Comparison of ENCODE assay signal across 13 cellular contexts in genomic region chr12:14896477-14897184, GRCh38. TPM values are rescaled to one million over a fixed set of nuclear protein-coding genes. Genes with fewer than 3 reads are reported as not detected.
DNase-seq lines count a peak whose midpoint lies in the region; ATAC-seq and TF ChIP-seq lines count a peak whose summit lies in the region.
"Had no signal": no experiment of that assay in that cellular context is flagged by ENCODE, and none has a peak within 500 bp of the region (broad histone marks: within the 10 kb centered on the region; RNA-seq: fewer than 3 reads in every experiment).

No MANE protein-coding gene starts in this region.

- H3K36me3 ChIP-seq in ascending aorta (no peaks in the 10 kb centered on the region), heart left ventricle (no peaks in the 10 kb centered on the region), smooth muscle cell (ENCODE audit: low read depth) (no peaks in the 10 kb centered on the region)
- H3K36me3 ChIP-seq: spleen had no signal

- POLR2A ChIA-PET in activated CD4-positive, alpha-beta memory T cell treated with anti-CD3 and anti-CD28 coated beads for 36 hours (lab: Charles Lee), result no interaction called here

- peak overlapping the region; percentile 76 for H3K4me2 ChIP-seq in smooth muscle cell

- 49 to 61% (median 52%) methylated on average over 7 of the region's 7 CpGs for WGBS in heart left ventricle, 4 donors
- WGBS in smooth muscle cell (ENCODE audit: low lambda C conversion rate), result 17% methylated on average over 7 of the region's 7 CpGs

- no peaks in the 10 kb centered on the region for H3K4me1 Mint-ChIP-seq in activated CD4-positive, alpha-beta memory T cell treated with anti-CD3 and anti-CD28 coated beads for 36 hours (ENCODE audit: low read depth)
- H3K4me1 Mint-ChIP-seq: stimulated activated naive B cell treated with anti-CD40 and anti-IgM and Interleukin-4, amounts not matched to agents 10 μg/mL and 1 μg/mL and 100 μg/mL, for 72 hours had no signal

- peaks cover 41% of the 10 kb centered on the region for H3F3A ChIP-seq in smooth muscle cell (ENCODE audit: low read depth)

- intact Hi-C loops in ascending aorta (cut with DNase I) (no loop called here), heart left ventricle (cut with DNase I) (no loop called here)
- intact Hi-C loops in activated CD4-positive, alpha-beta memory T cell treated with anti-CD3 and anti-CD28 coated beads for 36 hours (cut with micrococcal nuclease), result no loop called here

- H3K9ac ChIP-seq in smooth muscle cell (ENCODE audit: low read depth), result peak overlapping the region; percentile 69

- H2AFZ ChIP-seq in smooth muscle cell (ENCODE audit: low read depth), result peak overlapping the region; percentile 70

- H4K20me1 ChIP-seq in smooth muscle cell (ENCODE audit: low read depth), result no peaks in the 10 kb centered on the region

- H3K27me3 ChIP-seq in ascending aorta (no peaks in the 10 kb centered on the region), heart left ventricle (no peaks in the 10 kb centered on the region), smooth muscle cell (ENCODE audit: low read depth) (no peaks in the 10 kb centered on the region)
- H3K27me3 ChIP-seq: spleen had no signal

- H3K4me3 ChIP-seq in ascending aorta (peak overlapping the region in 1 of 2 donors; percentile 16), heart left ventricle (no peak overlapping the region), smooth muscle cell (peak overlapping the region; percentile 27)
- H3K4me3 ChIP-seq: spleen had no signal

- H3K27me3 Mint-ChIP-seq in activated CD4-positive, alpha-beta memory T cell treated with anti-CD3 and anti-CD28 coated beads for 36 hours, result no peaks in the 10 kb centered on the region
- H3K27me3 Mint-ChIP-seq: dendritic cell treated with granulocyte-macrophage colony-stimulating factor and Interleukin-4, amounts not matched to agents 40 ng/mL and 50 ng/mL, for 4 days; stimulated activated naive B cell treated with anti-CD40 and anti-IgM and Interleukin-4, amounts not matched to agents 10 μg/mL and 1 μg/mL and 100 μg/mL, for 72 hours had no signal

- H3K36me3 Mint-ChIP-seq in activated CD4-positive, alpha-beta memory T cell treated with anti-CD3 and anti-CD28 coated beads for 36 hours, result no peaks in the 10 kb centered on the region
- H3K36me3 Mint-ChIP-seq: stimulated activated naive B cell treated with anti-CD40 and anti-IgM and Interleukin-4, amounts not matched to agents 10 μg/mL and 1 μg/mL and 100 μg/mL, for 72 hours had no signal

- DNase-seq in HS-5 (ENCODE audit: low read depth), result peak; percentile 25
- no peak for DNase-seq in ascending aorta (ENCODE audit: low spot score in 2 of 2)
- no peak for DNase-seq in heart left ventricle
- DNase-seq in smooth muscle cell (lab: John Stamatoyannopoulos, UW; ENCODE audit: unreplicated experiment), result no peak
- DNase-seq in NCI-H2107 treated with DMSO at 0.1 percent for 48 hours (lab: John Stamatoyannopoulos, UW; ENCODE audit: unreplicated experiment), result no peak
- DNase-seq in SW 1271 (lab: John Stamatoyannopoulos, UW), result no peak
- no peak for DNase-seq in activated CD4-positive, alpha-beta memory T cell treated with anti-CD3 and anti-CD28 coated beads for 36 hours
- DNase-seq: DND-41; spleen; stimulated activated naive B cell treated with anti-CD40 and anti-IgM and Interleukin-4, amounts not matched to agents 10 μg/mL and 1 μg/mL and 100 μg/mL, for 72 hours had no signal

- CTCF ChIA-PET in activated CD4-positive, alpha-beta memory T cell treated with anti-CD3 and anti-CD28 coated beads for 36 hours (lab: Charles Lee), result no interaction called here

- H3K79me2 ChIP-seq in smooth muscle cell (ENCODE audit: low read depth), result no peaks in the 10 kb centered on the region

- H3K9me3 ChIP-seq in ascending aorta (no peaks in the 10 kb centered on the region), heart left ventricle (no peaks in the 10 kb centered on the region), smooth muscle cell (replicated peaks; ENCODE audit: low read depth) (no peaks in the 10 kb centered on the region)
- H3K9me3 ChIP-seq: spleen had no signal

- peak in 3 of 4 donors; percentile 4 to 49 (median 40) for ATAC-seq in heart left ventricle
- no peak for ATAC-seq in HG02642 (IDR thresholded peaks at IDR 0.05; ENCODE audit: poor library complexity, unreplicated experiment)
- ATAC-seq: stimulated activated naive B cell treated with anti-CD40 and anti-IgM and Interleukin-4, amounts not matched to agents 10 μg/mL and 1 μg/mL and 100 μg/mL, for 72 hours had no signal

- no peak overlapping the region for H3K27ac Mint-ChIP-seq in activated CD4-positive, alpha-beta memory T cell treated with anti-CD3 and anti-CD28 coated beads for 36 hours
- H3K27ac Mint-ChIP-seq: dendritic cell treated with granulocyte-macrophage colony-stimulating factor and Interleukin-4, amounts not matched to agents 40 ng/mL and 50 ng/mL, for 4 days; stimulated activated naive B cell treated with anti-CD40 and anti-IgM and Interleukin-4, amounts not matched to agents 10 μg/mL and 1 μg/mL and 100 μg/mL, for 72 hours had no signal

- no peak overlapping the region for H3K4me3 Mint-ChIP-seq in activated CD4-positive, alpha-beta memory T cell treated with anti-CD3 and anti-CD28 coated beads for 36 hours
- H3K4me3 Mint-ChIP-seq: dendritic cell treated with granulocyte-macrophage colony-stimulating factor and Interleukin-4, amounts not matched to agents 40 ng/mL and 50 ng/mL, for 4 days; stimulated activated naive B cell treated with anti-CD40 and anti-IgM and Interleukin-4, amounts not matched to agents 10 μg/mL and 1 μg/mL and 100 μg/mL, for 72 hours had no signal

- TF ChIP-seq CTCF in ascending aorta (IDR thresholded peaks at IDR 0.05), result no peak
- TF ChIP-seq CTCF in heart left ventricle (IDR thresholded peaks at IDR 0.05), result no peak
- no peak for TF ChIP-seq CTCF in smooth muscle cell (IDR thresholded peaks at IDR 0.05; ENCODE audit: borderline replicate concordance, insufficient read depth, poor library complexity, severe bottlenecking)

- H3K27ac ChIP-seq in ascending aorta (peak overlapping the region; percentile 43 to 74), heart left ventricle (peak overlapping the region in 11 of 12 donors; percentile 16 to 85 (median 48)), smooth muscle cell (ENCODE audit: low read depth) (peak overlapping the region; percentile 96)
- H3K27ac ChIP-seq: spleen had no signal

- TF ChIP-seq POLR2A in heart left ventricle (IDR thresholded peaks at IDR 0.05), result no peak

- H3K4me1 ChIP-seq in ascending aorta (peaks cover 7 to 28% of the 10 kb centered on the region in 2 donors), heart left ventricle (peaks cover 0 to 55% (median 20%) of the 10 kb centered on the region in 12 donors), smooth muscle cell (ENCODE audit: low read depth) (peaks cover 37% of the 10 kb centered on the region)
- H3K4me1 ChIP-seq: spleen had no signal

- H3K9me3 Mint-ChIP-seq in activated CD4-positive, alpha-beta memory T cell treated with anti-CD3 and anti-CD28 coated beads for 36 hours, result no peaks in the 10 kb centered on the region
- H3K9me3 Mint-ChIP-seq: dendritic cell treated with granulocyte-macrophage colony-stimulating factor and Interleukin-4, amounts not matched to agents 40 ng/mL and 50 ng/mL, for 4 days; stimulated activated naive B cell treated with anti-CD40 and anti-IgM and Interleukin-4, amounts not matched to agents 10 μg/mL and 1 μg/mL and 100 μg/mL, for 72 hours had no signal

RNA-seq across cellular contexts. Expression of gene MGP, which starts 11.0 kb away (rescaled TPM):
- 3,618 TPM for total RNA-seq in ascending aorta
- 100 to 1,000 TPM; 147 to 651 (median 255) TPM for total RNA-seq in heart left ventricle
- 100 to 1,000 TPM; 142 to 336 TPM for polyA plus RNA-seq in heart left ventricle
- 173 and 176 TPM in 2 replicates for total RNA-seq in smooth muscle cell
- 626 and 815 TPM in 2 replicates for polyA plus RNA-seq in smooth muscle cell
- not detected for total RNA-seq in activated CD4-positive, alpha-beta memory T cell treated with anti-CD3 and anti-CD28 coated beads for 36 hours

RNA-seq across cellular contexts. Expression of gene ERP27, which starts 41.7 kb away (rescaled TPM):
- not detected for total RNA-seq in ascending aorta
- total RNA-seq in heart left ventricle, result under 1 TPM in 7 of 9 donors, not detected in 2; 0.14 to 0.93 (median 0.24) TPM
- polyA plus RNA-seq in heart left ventricle, result under 1 TPM; 0.12 to 0.15 TPM
- total RNA-seq in smooth muscle cell, result 3.9 and 7.8 TPM in 2 replicates
- 2.7 and 12.3 TPM in 2 replicates for polyA plus RNA-seq in smooth muscle cell
- total RNA-seq in activated CD4-positive, alpha-beta memory T cell treated with anti-CD3 and anti-CD28 coated beads for 36 hours, result 1 to 10 TPM; 1.5 to 2.5 TPM

RNA-seq across cellular contexts. Expression of gene ART4, which starts 53.3 kb away (rescaled TPM):
- total RNA-seq in ascending aorta (40.4 TPM), heart left ventricle (1 to 10 TPM in 8 of 9 donors, under 1 TPM in 1; 0.44 to 5.9 (median 2.8) TPM), smooth muscle cell (5.0 and 9.0 TPM in 2 replicates)
- polyA plus RNA-seq in heart left ventricle (1 to 10 TPM; 1.3 to 2.2 TPM), smooth muscle cell (1.7 and 2.0 TPM in 2 replicates)
- total RNA-seq in activated CD4-positive, alpha-beta memory T cell treated with anti-CD3 and anti-CD28 coated beads for 36 hours, result not detected
- total RNA-seq: kidney epithelial cell had no signal

Comparison
In these comparisons a context has a peak if more than half of its experiments do, and no peak if none do; other contexts are left out.
1. RNA of gene MGP, which starts 11.0 kb away (total RNA-seq): 3,618 TPM in ascending aorta (single experiment), 147 to 651 TPM in heart left ventricle and 173 to 176 TPM in smooth muscle cell; not detected in activated CD4-positive, alpha-beta memory T cell treated with anti-CD3 and anti-CD28 coated beads for 36 hours; every median in the first group is over 100 times any median in the second.
2. Peak in every context shown above with its lines, with median percentiles within 50 percentile points of each other: H3K27ac ChIP-seq.